ENCODE assay signal across 17 cellular contexts in the genomic region with DNA sequence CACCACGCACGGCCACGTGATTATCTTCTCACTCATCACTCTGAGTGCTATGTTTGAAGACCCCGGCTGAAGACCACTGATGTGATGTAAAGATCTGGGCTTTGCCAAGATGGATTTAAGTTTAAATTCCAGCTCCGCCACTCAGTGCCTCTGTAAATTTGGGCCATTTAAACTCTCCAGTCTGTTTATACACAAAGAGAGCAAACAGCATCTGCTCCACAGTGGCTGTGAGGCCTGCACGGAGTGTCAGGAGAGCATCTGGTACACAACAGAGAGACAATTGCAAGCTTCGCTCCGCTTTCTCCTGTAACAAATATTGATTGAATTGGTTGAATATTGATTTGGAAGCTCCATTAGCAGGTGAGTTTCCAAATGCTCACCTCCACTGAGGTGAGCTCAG.
"Had no signal": no experiment of that assay in that cellular context is flagged by ENCODE, and none has a peak within 500 bp of the region (broad histone marks: within the 10 kb centered on the region; RNA-seq: fewer than 3 reads in every experiment).

No MANE protein-coding gene starts in this region.

- DNase-seq: activated CD4-positive, alpha-beta memory T cell treated with anti-CD3 and anti-CD28 coated beads, Interleukin-2, amount 10 ng/mL, durations not matched to agents 7 days and 5 days; activated CD4-positive, alpha-beta T cell treated with anti-CD3 and anti-CD28 coated beads for 48 hours; activated CD4-positive, CD25-positive, alpha-beta regulatory T cell; activated naive CD4-positive, alpha-beta T cell treated with anti-CD3 and anti-CD28 coated beads for 36 hours; activated T-cell treated with anti-CD3 and anti-CD28 coated beads, Interleukin-2, amount 50 U/mL, for 24 hours; body of pancreas; caudate nucleus; foreskin melanocyte; hypothalamus; nucleus accumbens; stimulated activated CD4-positive, alpha-beta T cell treated with anti-CD3 and anti-CD28 coated beads, Interleukin-2, amount 100 ng/mL, for 24 hours; stimulated activated naive CD4-positive, alpha-beta T cell treated with Interleukin-2 at 50 U/mL for 16 hours; T-cell had no signal

- H3K9me3 Mint-ChIP-seq: activated CD4-positive, alpha-beta memory T cell treated with anti-CD3 and anti-CD28 coated beads, Interleukin-2, amount 10 ng/mL, durations not matched to agents 7 days and 5 days; activated naive CD4-positive, alpha-beta T cell treated with anti-CD3 and anti-CD28 coated beads for 36 hours; activated T-cell treated with anti-CD3 and anti-CD28 coated beads, Interleukin-2, amount 50 U/mL, for 24 hours; nephron had no signal

- H3K9me3 ChIP-seq: body of pancreas, tibial nerve had no signal

- ATAC-seq: body of pancreas, T-cell had no signal

- H3K27ac ChIP-seq: body of pancreas, tibial nerve had no signal

- H3K4me3 ChIP-seq: body of pancreas, lung, tibial nerve had no signal

- H3K4me3 Mint-ChIP-seq: activated CD4-positive, alpha-beta memory T cell treated with anti-CD3 and anti-CD28 coated beads, Interleukin-2, amount 10 ng/mL, durations not matched to agents 7 days and 5 days; activated naive CD4-positive, alpha-beta T cell treated with anti-CD3 and anti-CD28 coated beads for 36 hours; activated T-cell treated with anti-CD3 and anti-CD28 coated beads, Interleukin-2, amount 50 U/mL, for 24 hours; nephron; T-cell had no signal

- H3K36me3 Mint-ChIP-seq: T-cell had no signal

- H3K27ac Mint-ChIP-seq: activated CD4-positive, alpha-beta memory T cell treated with anti-CD3 and anti-CD28 coated beads, Interleukin-2, amount 10 ng/mL, durations not matched to agents 7 days and 5 days; activated naive CD4-positive, alpha-beta T cell treated with anti-CD3 and anti-CD28 coated beads for 36 hours; activated T-cell treated with anti-CD3 and anti-CD28 coated beads, Interleukin-2, amount 50 U/mL, for 24 hours; progenitor cell of endocrine pancreas; T-cell had no signal

- H3K27me3 ChIP-seq: body of pancreas, tibial nerve had no signal

- H3K36me3 ChIP-seq: tibial nerve had no signal

- H3K4me1 Mint-ChIP-seq: activated CD4-positive, alpha-beta memory T cell treated with anti-CD3 and anti-CD28 coated beads, Interleukin-2, amount 10 ng/mL, durations not matched to agents 7 days and 5 days; T-cell had no signal
